15 cellular contexts compared by ENCODE assay signal in genomic region chr9:136311037-136311432, GRCh38. TPM values are rescaled to one million over a fixed set of nuclear protein-coding genes. Genes with fewer than 3 reads are reported as not detected.
DNase-seq lines count a peak whose midpoint lies in the region; ATAC-seq and TF ChIP-seq lines count a peak whose summit lies in the region.
"Had no signal": no experiment of that assay in that cellular context is flagged by ENCODE, and none has a peak within 500 bp of the region (broad histone marks: within the 10 kb centered on the region; RNA-seq: fewer than 3 reads in every experiment).

No MANE protein-coding gene starts in this region.

- peaks cover 15% of the 10 kb centered on the region for H3K9me3 Mint-ChIP-seq in progenitor cell of endocrine pancreas (ENCODE audit: low read depth)
- peaks cover 4% of the 10 kb centered on the region for H3K9me3 Mint-ChIP-seq in activated T-helper 17 cell treated with anti-CD3 and anti-CD28 coated beads, Interleukin-2, amount 50 U/mL, for 72 hours

- no peaks in the 10 kb centered on the region for H3K36me3 Mint-ChIP-seq in progenitor cell of endocrine pancreas (ENCODE audit: insufficient read depth)
- H3K36me3 Mint-ChIP-seq in activated T-helper 17 cell treated with anti-CD3 and anti-CD28 coated beads, Interleukin-2, amount 50 U/mL, for 72 hours (ENCODE audit: low read depth) = no peaks in the 10 kb centered on the region
- H3K36me3 Mint-ChIP-seq: CD4-positive, CD25-positive, alpha-beta regulatory T cell had no signal

- peak overlapping the region in 6 of 10 experiments; percentile 16 to 42 (median 26); a peak in 7 of 20 replicates for H3K4me3 ChIP-seq in BLaER1 treated with 17β-estradiol and CSF1 and Interleukin-3, amounts not matched to agents 10 nM and 100 nM
- peak overlapping the region; percentile 25 for H3K4me3 ChIP-seq in endocrine pancreas (ENCODE audit: control insufficient read depth, insufficient read depth, low read length)
- H3K4me3 ChIP-seq: HAP-1 had no signal

- no peaks in the 10 kb centered on the region for H3K4me1 Mint-ChIP-seq in progenitor cell of endocrine pancreas (ENCODE audit: low read depth)
- H3K4me1 Mint-ChIP-seq in activated T-helper 17 cell treated with anti-CD3 and anti-CD28 coated beads, Interleukin-2, amount 50 U/mL, for 72 hours = no peaks in the 10 kb centered on the region

- no peak for TF ChIP-seq EP300 in Ishikawa (IDR thresholded peaks at IDR 0.05; ENCODE audit: borderline replicate concordance)

- TF ChIP-seq RAD21 in Ishikawa (IDR thresholded peaks at IDR 0.05; ENCODE audit: low read depth) = no peak

- no peak overlapping the region for H3K4me3 Mint-ChIP-seq in progenitor cell of endocrine pancreas (ENCODE audit: low read depth)
- H3K4me3 Mint-ChIP-seq in activated T-helper 17 cell treated with anti-CD3 and anti-CD28 coated beads, Interleukin-2, amount 50 U/mL, for 72 hours = no peak overlapping the region
- H3K4me3 Mint-ChIP-seq: CD4-positive, CD25-positive, alpha-beta regulatory T cell had no signal

- H3K27ac Mint-ChIP-seq in progenitor cell of endocrine pancreas = peak overlapping the region; percentile 73
- H3K27ac Mint-ChIP-seq in activated T-helper 17 cell treated with anti-CD3 and anti-CD28 coated beads, Interleukin-2, amount 50 U/mL, for 72 hours = no peak overlapping the region
- H3K27ac Mint-ChIP-seq: CD4-positive, CD25-positive, alpha-beta regulatory T cell had no signal

- intact Hi-C loops in head of caudate nucleus (cut with DNase I) = loop anchor here (5.0 kb wide), 1 partner anchor 51 kb away; the partner anchor contains the start of gene DNLZ

- peaks cover 51 to 84% (median 78%) of the 10 kb centered on the region in 10 experiments for H3K4me1 ChIP-seq in BLaER1 treated with 17β-estradiol and CSF1 and Interleukin-3, amounts not matched to agents 10 nM and 100 nM
- H3K4me1 ChIP-seq in endocrine pancreas (ENCODE audit: control insufficient read depth, insufficient read depth, low read length) = peaks cover 6% of the 10 kb centered on the region
- H3K4me1 ChIP-seq: HAP-1 had no signal

- peak overlapping the region in 10 of 11 experiments; percentile 18 to 81 (median 56); a peak in 17 of 22 replicates for H3K9ac ChIP-seq in BLaER1 treated with 17β-estradiol and CSF1 and Interleukin-3, amounts not matched to agents 10 nM and 100 nM
- peak overlapping the region; percentile 80 for H3K9ac ChIP-seq in endocrine pancreas (ENCODE audit: control insufficient read depth, insufficient read depth, low read length)

- no peaks in the 10 kb centered on the region for H3K27me3 Mint-ChIP-seq in progenitor cell of endocrine pancreas
- H3K27me3 Mint-ChIP-seq in activated T-helper 17 cell treated with anti-CD3 and anti-CD28 coated beads, Interleukin-2, amount 50 U/mL, for 72 hours = peaks cover 3% of the 10 kb centered on the region
- H3K27me3 Mint-ChIP-seq: CD4-positive, CD25-positive, alpha-beta regulatory T cell had no signal

- H3K36me3 ChIP-seq in BLaER1 treated with 17β-estradiol and CSF1 and Interleukin-3, amounts not matched to agents 10 nM and 100 nM = peaks cover 0 to 10% (median 0%) of the 10 kb centered on the region in 11 experiments; a peak in 2 of 22 replicates
- H3K36me3 ChIP-seq in endocrine pancreas (ENCODE audit: control insufficient read depth, insufficient read depth, low read length) = no peaks in the 10 kb centered on the region
- H3K36me3 ChIP-seq: HAP-1 had no signal

- H3K27ac ChIP-seq in BLaER1 treated with 17β-estradiol and CSF1 and Interleukin-3, amounts not matched to agents 10 nM and 100 nM = peak overlapping the region in 8 of 11 experiments; percentile 48 to 91 (median 78); a peak in 17 of 22 replicates

- H3K27me3 ChIP-seq in BLaER1 treated with 17β-estradiol and CSF1 and Interleukin-3, amounts not matched to agents 10 nM and 100 nM = peaks cover 0 to 39% (median 0%) of the 10 kb centered on the region in 11 experiments; a peak in 7 of 22 replicates
- no peaks in the 10 kb centered on the region for H3K27me3 ChIP-seq in endocrine pancreas (ENCODE audit: control insufficient read depth, insufficient read depth, low read length)

- H4K20me1 ChIP-seq in BLaER1 treated with 17β-estradiol and CSF1 and Interleukin-3, amounts not matched to agents 10 nM and 100 nM = peaks cover 0 to 21% (median 6%) of the 10 kb centered on the region in 11 experiments; a peak in 12 of 22 replicates

- peaks cover 17 to 22% (median 20%) of the 10 kb centered on the region in 11 experiments for H3K9me3 ChIP-seq in BLaER1 treated with 17β-estradiol and CSF1 and Interleukin-3, amounts not matched to agents 10 nM and 100 nM (replicated peaks in 1 of 11)
- H3K9me3 ChIP-seq in endocrine pancreas (ENCODE audit: control insufficient read depth, low read length) = no peaks in the 10 kb centered on the region

- no peak for ATAC-seq in activated T-helper 17 cell treated with anti-CD3 and anti-CD28 coated beads, Interleukin-2, amount 50 U/mL, for 72 hours (replicated peaks)
- ATAC-seq: SK-N-SH treated with all-trans-retinoic acid at 6 μM for 48 hours had no signal

- H3K4me2 ChIP-seq in BLaER1 treated with 17β-estradiol and CSF1 and Interleukin-3, amounts not matched to agents 10 nM and 100 nM = peak overlapping the region; percentile 54 to 98 (median 93)

- no peak for DNase-seq in progenitor cell of endocrine pancreas (ENCODE audit: low spot score, unreplicated experiment)
- DNase-seq in head of caudate nucleus = no peak
- DNase-seq in anterior cingulate cortex (lab: John Stamatoyannopoulos, UW) = no peak
- DNase-seq: ACHN, GF-D8, NCI-H2029 treated with DMSO at 0.1 percent for 48 hours had no signal

- TF ChIP-seq CTCF in progenitor cell of endocrine pancreas (IDR thresholded peaks at IDR 0.05; ENCODE audit: unreplicated experiment) = no peak

TF ChIP-seq in Ishikawa, 13 proteins besides CTCF, POLR2A, EP300 and RAD21:
- TF ChIP-seq REST (IDR thresholded peaks at IDR 0.05; ENCODE audit: low read depth) (no peak), NFIC (IDR thresholded peaks at IDR 0.05) (0 out of 2 replicates have a peak, but pooled peaks have one; percentile 17), EGR1 (IDR thresholded peaks at IDR 0.05) (no peak), FOXM1 (IDR thresholded peaks at IDR 0.05; ENCODE audit: borderline replicate concordance, low read depth) (no peak), TEAD4 (IDR thresholded peaks at IDR 0.05) (0 out of 2 replicates have a peak, but pooled peaks have one; percentile 13), MAX (IDR thresholded peaks at IDR 0.05) (0 out of 2 replicates have a peak, but pooled peaks have one; percentile 16), TCF12 (IDR thresholded peaks at IDR 0.05; ENCODE audit: low read depth) (0 out of 2 replicates have a peak, but pooled peaks have one; percentile 19), TAF1 (IDR thresholded peaks at IDR 0.05; ENCODE audit: low read depth) (no peak), CEBPB (IDR thresholded peaks at IDR 0.05) (no peak)

RNA-seq across cellular contexts. Expression of gene CCDC187, which starts 7.1 kb away (rescaled TPM):
- 1.2 and 1.4 TPM in 2 replicates for total RNA-seq in progenitor cell of endocrine pancreas
- under 1 TPM in 1 of 2 donors, not detected in 1; 0.02 TPM for total RNA-seq in activated T-helper 17 cell treated with anti-CD3 and anti-CD28 coated beads, Interleukin-2, amount 50 U/mL, for 72 hours
- total RNA-seq: CD4-positive, CD25-positive, alpha-beta regulatory T cell; Daoy; LHCN-M2 had no signal

RNA-seq across cellular contexts. Expression of gene GPSM1, which starts 16.3 kb away (rescaled TPM):
- 79.2 and 82.2 TPM in 2 replicates for total RNA-seq in progenitor cell of endocrine pancreas
- total RNA-seq in activated T-helper 17 cell treated with anti-CD3 and anti-CD28 coated beads, Interleukin-2, amount 50 U/mL, for 72 hours = 10 to 100 TPM in 1 of 2 donors, 1 to 10 TPM in 1; 5.9 to 16.3 TPM

RNA-seq across cellular contexts. Expression of gene DNLZ, which starts 52.5 kb away (rescaled TPM):
- 16.2 and 18.4 TPM in 2 replicates for total RNA-seq in progenitor cell of endocrine pancreas
- 10 to 100 TPM; 10.3 to 24.0 TPM for total RNA-seq in activated T-helper 17 cell treated with anti-CD3 and anti-CD28 coated beads, Interleukin-2, amount 50 U/mL, for 72 hours
